9 cellular contexts compared by ENCODE assay signal in the genomic region with DNA sequence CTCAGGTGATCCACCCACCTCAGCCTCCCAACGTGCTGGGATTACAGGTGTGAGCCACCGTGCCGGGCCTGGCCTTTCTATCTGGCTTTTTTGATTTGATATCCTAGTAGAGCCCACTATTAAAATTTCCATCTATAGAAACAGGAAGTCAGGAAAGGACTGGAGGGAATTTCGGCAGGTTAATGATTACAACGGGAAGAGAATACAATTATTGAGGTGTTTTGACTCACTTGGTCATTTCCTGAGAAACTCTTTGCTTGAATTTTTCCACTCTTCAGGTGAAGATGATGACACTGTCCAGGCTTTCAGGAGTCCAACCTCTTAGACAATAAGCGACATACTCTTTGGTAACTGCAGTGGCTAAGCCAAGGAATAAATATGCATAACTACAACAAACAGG. TPM values are rescaled to one million over a fixed set of nuclear protein-coding genes. Genes with fewer than 3 reads are reported as not detected.
A peak's percentile ranks its signal among the peaks of the same experiment; 100 is the strongest.
DNase-seq lines count a peak whose midpoint lies in the region; ATAC-seq and TF ChIP-seq lines count a peak whose summit lies in the region.
"Had no signal": no experiment of that assay in that cellular context is flagged by ENCODE, and none has a peak within 500 bp of the region (broad histone marks: within the 10 kb centered on the region; RNA-seq: fewer than 3 reads in every experiment).

No MANE protein-coding gene starts in this region.

- H3K36me3 Mint-ChIP-seq in GM23338 (ENCODE audit: low read depth): 0 out of 3 replicates have a peak, but pooled peaks cover 2% of the 10 kb centered on the region

- WGBS in sigmoid colon, 2 donors: 26 to 69% methylated on average over 6 of the region's 6 CpGs

- H3K4me1 ChIP-seq in GM23338 (ENCODE audit: insufficient read depth): peaks cover 37% of the 10 kb centered on the region
- peaks cover 0 to 30% (median 20%) of the 10 kb centered on the region in 4 donors for H3K4me1 ChIP-seq in sigmoid colon

- TF ChIP-seq POLR2A in sigmoid colon (IDR thresholded peaks at IDR 0.05): no peak

- no peaks in the 10 kb centered on the region for H3K9me3 ChIP-seq in sigmoid colon

- no peaks in the 10 kb centered on the region for H3F3A ChIP-seq in GM23338 (replicated peaks; ENCODE audit: low read depth)

- H3K4me3 ChIP-seq in GM23338 (peak overlapping the region; percentile 89), fibroblast of pulmonary artery (replicated peaks; ENCODE audit: low read depth, low read length) (peak overlapping the region; percentile 94), sigmoid colon (peak overlapping the region in 2 of 4 donors; percentile 92 to 99)

- peaks cover 38% of the 10 kb centered on the region for H3K79me2 ChIP-seq in GM23338 (replicated peaks; ENCODE audit: insufficient read depth)

- H3K27me3 ChIP-seq in GM23338 (ENCODE audit: insufficient read depth) (no peaks in the 10 kb centered on the region), sigmoid colon (no peaks in the 10 kb centered on the region)

- peak overlapping the region; percentile 82 for H3K4me2 ChIP-seq in GM23338

- H3K27ac ChIP-seq in GM23338 (ENCODE audit: low read depth): no peak overlapping the region
- H3K27ac ChIP-seq in VCaP: peak overlapping the region; percentile 99
- peak overlapping the region; percentile 97 to 100 (median 98) for H3K27ac ChIP-seq in sigmoid colon

- DNase-seq in GM23338 (ENCODE audit: low spot score) (no peak), fibroblast of pulmonary artery (ENCODE audit: low read depth) (peak; percentile 2), sigmoid colon (no peak), HCEC 1CT (no peak), NCI-H774 (lab: John Stamatoyannopoulos, UW) (no peak)
- no peak for DNase-seq in NK-92 treated with Interleukin-12 subunit alpha and Interleukin-12 subunit beta, amount 100 ng/mL, for 24 hours (lab: John Stamatoyannopoulos, UW)
- DNase-seq in stimulated activated CD8-positive, alpha-beta memory T cell treated with anti-CD3 and anti-CD28 coated beads, Interleukin-4, amount 100 ng/mL, for 48 hours: no peak
- DNase-seq: NCI-H1417 treated with DMSO at 0.1 percent for 48 hours had no signal

- intact Hi-C loops in sigmoid colon (cut with DNase I): loop anchor here (5.0 to 10.0 kb wide), 2 partner anchors 96 to 432 kb away; no protein-coding TSS in a partner anchor

- H3K9me3 Mint-ChIP-seq in GM23338: no peaks in the 10 kb centered on the region

- no peaks in the 10 kb centered on the region for H3K9me2 ChIP-seq in GM23338 (ENCODE audit: insufficient read depth)

- no peaks in the 10 kb centered on the region for H3K36me3 ChIP-seq in GM23338 (ENCODE audit: insufficient read depth)
- no peaks in the 10 kb centered on the region for H3K36me3 ChIP-seq in sigmoid colon

- TF ChIP-seq CTCF in GM23338 (conservative IDR thresholded peaks at IDR 0.05; ENCODE audit: low read depth in 2 of 2): no peak
- no peak for TF ChIP-seq CTCF in VCaP (conservative IDR thresholded peaks at IDR 0.05)
- no peak for TF ChIP-seq CTCF in fibroblast of pulmonary artery (IDR thresholded peaks at IDR 0.05; ENCODE audit: low read length, missing control alignments)
- no peak for TF ChIP-seq CTCF in sigmoid colon (IDR thresholded peaks at IDR 0.05)

- no peak overlapping the region for H3K27ac Mint-ChIP-seq in GM23338

- peak overlapping the region; percentile 94 for H3K4me3 Mint-ChIP-seq in GM23338

- peaks cover 16% of the 10 kb centered on the region for H4K20me1 ChIP-seq in GM23338 (replicated peaks; ENCODE audit: insufficient read depth)

- TF ChIP-seq EP300 in sigmoid colon (IDR thresholded peaks at IDR 0.05): no peak

- ATAC-seq in GM23338: no peak

- peaks cover 42% of the 10 kb centered on the region for H3K4me1 Mint-ChIP-seq in GM23338

- H3K27me3 Mint-ChIP-seq in GM23338 (ENCODE audit: insufficient read depth, low read depth, poor library complexity): no peaks in the 10 kb centered on the region

- H2AFZ ChIP-seq in GM23338: no peak overlapping the region

TF ChIP-seq in GM23338, 12 proteins besides CTCF, POLR2A, EP300 and RAD21:
- TF ChIP-seq STAT1 (IDR thresholded peaks at IDR 0.05; ENCODE audit: unreplicated experiment) (no peak), NANOG (IDR thresholded peaks at IDR 0.05; ENCODE audit: borderline replicate concordance) (no peak), JUNB (IDR thresholded peaks at IDR 0.05; ENCODE audit: unreplicated experiment) (no peak)

RNA-seq across cellular contexts. Expression of a gene that starts 1.1 kb away (rescaled TPM):
- 31.5 and 46.5 TPM in 2 replicates for total RNA-seq in GM23338 (2014; rRNA removed; shearing (Covaris generic))
- polyA plus RNA-seq in GM23338 (2016; fragmentation: Nextera tagmentation; extraction: Ambion mirVana): 25.1 and 25.3 TPM in 2 replicates
- total RNA-seq in sigmoid colon: 10 to 100 TPM; 48.2 to 68.1 (median 61.0) TPM
- polyA plus RNA-seq in sigmoid colon: 10 to 100 TPM in 1 of 3 donors, 1 to 10 TPM in 2; 6.6 to 11.8 (median 9.9) TPM
